In the genomic region with DNA sequence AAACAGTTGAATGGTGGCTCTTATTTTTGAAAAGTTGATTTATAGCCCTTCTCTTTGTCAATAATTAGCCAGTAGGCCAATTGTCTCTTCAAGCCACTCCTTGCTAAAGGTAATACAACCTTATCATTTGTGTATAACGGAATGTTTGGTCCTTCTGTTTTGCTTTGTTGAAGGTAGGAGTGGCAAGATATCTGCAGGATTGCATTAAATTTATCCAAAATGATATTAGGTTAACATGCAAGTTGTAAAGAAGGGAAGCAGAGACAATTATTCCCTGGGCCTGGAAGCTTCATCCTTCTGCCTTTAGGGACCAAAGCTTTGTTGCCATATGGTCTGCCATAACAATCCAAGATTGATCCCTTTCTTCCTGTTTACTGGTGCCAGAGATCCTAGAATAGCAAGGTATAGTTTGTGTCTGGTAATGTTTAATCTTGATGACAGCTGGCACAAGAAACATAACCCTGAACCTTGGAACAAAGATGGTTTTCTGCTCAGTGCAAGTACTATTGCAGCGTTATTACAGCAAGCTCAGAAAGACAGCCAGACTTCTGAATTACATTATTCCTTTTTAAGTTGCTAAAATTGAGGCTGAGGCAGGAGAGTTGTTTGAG, we compare ENCODE assay signal across 1 cellular context.
TF ChIP-seq lines count a peak whose summit lies in the region.

No MANE protein-coding gene starts in this region.

TF ChIP-seq in HepG2, 621 proteins besides CTCF, POLR2A, EP300 and RAD21 (continued from another document and continues in another):
- TF ChIP-seq, protein P1, sequence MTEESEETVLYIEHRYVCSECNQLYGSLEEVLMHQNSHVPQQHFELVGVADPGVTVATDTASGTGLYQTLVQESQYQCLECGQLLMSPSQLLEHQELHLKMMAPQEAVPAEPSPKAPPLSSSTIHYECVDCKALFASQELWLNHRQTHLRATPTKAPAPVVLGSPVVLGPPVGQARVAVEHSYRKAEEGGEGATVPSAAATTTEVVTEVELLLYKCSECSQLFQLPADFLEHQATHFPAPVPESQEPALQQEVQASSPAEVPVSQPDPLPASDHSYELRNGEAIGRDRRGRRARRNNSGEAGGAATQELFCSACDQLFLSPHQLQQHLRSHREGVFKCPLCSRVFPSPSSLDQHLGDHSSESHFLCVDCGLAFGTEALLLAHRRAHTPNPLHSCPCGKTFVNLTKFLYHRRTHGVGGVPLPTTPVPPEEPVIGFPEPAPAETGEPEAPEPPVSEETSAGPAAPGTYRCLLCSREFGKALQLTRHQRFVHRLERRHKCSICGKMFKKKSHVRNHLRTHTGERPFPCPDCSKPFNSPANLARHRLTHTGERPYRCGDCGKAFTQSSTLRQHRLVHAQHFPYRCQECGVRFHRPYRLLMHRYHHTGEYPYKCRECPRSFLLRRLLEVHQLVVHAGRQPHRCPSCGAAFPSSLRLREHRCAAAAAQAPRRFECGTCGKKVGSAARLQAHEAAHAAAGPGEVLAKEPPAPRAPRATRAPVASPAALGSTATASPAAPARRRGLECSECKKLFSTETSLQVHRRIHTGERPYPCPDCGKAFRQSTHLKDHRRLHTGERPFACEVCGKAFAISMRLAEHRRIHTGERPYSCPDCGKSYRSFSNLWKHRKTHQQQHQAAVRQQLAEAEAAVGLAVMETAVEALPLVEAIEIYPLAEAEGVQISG (CRISPR knock-in tag; IDR thresholded peaks at IDR 0.05) = no peak
- TF ChIP-seq THAP11 (CRISPR knock-in tag; IDR thresholded peaks at IDR 0.05) = peak; percentile 43; the same call in 1 of the 2 replicates
- no peak for TF ChIP-seq IKZF1 (IDR thresholded peaks at IDR 0.05)
- no peak for TF ChIP-seq ZKSCAN1 (IDR thresholded peaks at IDR 0.05; ENCODE audit: low read length)
- no peak for TF ChIP-seq REPIN1 (CRISPR knock-in tag; IDR thresholded peaks at IDR 0.05; ENCODE audit: borderline replicate concordance, low read depth)
- TF ChIP-seq ZNF337 (CRISPR knock-in tag; IDR thresholded peaks at IDR 0.05; ENCODE audit: borderline replicate concordance, low read depth) = 0 out of 2 replicates have a peak, but pooled peaks have one; percentile 66
- TF ChIP-seq, protein P2, sequence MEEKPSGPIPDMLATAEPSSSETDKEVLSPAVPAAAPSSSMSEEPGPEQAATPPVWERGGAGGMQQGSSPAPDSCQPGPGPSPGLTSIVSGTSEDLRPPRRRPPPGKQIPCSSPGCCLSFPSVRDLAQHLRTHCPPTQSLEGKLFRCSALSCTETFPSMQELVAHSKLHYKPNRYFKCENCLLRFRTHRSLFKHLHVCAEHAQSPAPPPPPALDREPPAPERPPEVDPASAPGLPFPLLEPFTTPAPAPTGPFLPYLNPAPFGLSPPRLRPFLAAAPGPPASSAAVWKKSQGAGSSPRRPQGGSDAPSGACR (CRISPR knock-in tag; IDR thresholded peaks at IDR 0.05) = no peak
- TF ChIP-seq NR2F6 (IDR thresholded peaks at IDR 0.05) = peak; percentile 29; the same call in 1 of the 2 replicates
- TF ChIP-seq NR2F6 (CRISPR knock-in tag; IDR thresholded peaks at IDR 0.05) = no peak
- no peak for TF ChIP-seq RAD51 (IDR thresholded peaks at IDR 0.05; ENCODE audit: borderline replicate concordance)
- no peak for TF ChIP-seq FOSL1 (CRISPR knock-in tag; IDR thresholded peaks at IDR 0.05; ENCODE audit: borderline replicate concordance)
- no peak for TF ChIP-seq ZNF775 (CRISPR knock-in tag; IDR thresholded peaks at IDR 0.05; ENCODE audit: borderline replicate concordance)
- TF ChIP-seq YEATS4 (CRISPR knock-in tag; IDR thresholded peaks at IDR 0.05; ENCODE audit: borderline replicate concordance) = no peak; the same call in 1 of the 2 replicates
- no peak for TF ChIP-seq ZNF34 (CRISPR knock-in tag; IDR thresholded peaks at IDR 0.05; ENCODE audit: borderline replicate concordance)
- TF ChIP-seq DMAP1 (CRISPR knock-in tag; IDR thresholded peaks at IDR 0.05) = peak; percentile 32; the same call in 1 of the 2 replicates
- no peak for TF ChIP-seq MATR3 (CRISPR knock-in tag; IDR thresholded peaks at IDR 0.05)
- no peak for TF ChIP-seq SIX4 (CRISPR knock-in tag; IDR thresholded peaks at IDR 0.05)
- TF ChIP-seq POLR2G (IDR thresholded peaks at IDR 0.05; ENCODE audit: low read depth, low read length) = no peak
- TF ChIP-seq ZNF205 (CRISPR knock-in tag; IDR thresholded peaks at IDR 0.05) = no peak
- TF ChIP-seq, protein P3, sequence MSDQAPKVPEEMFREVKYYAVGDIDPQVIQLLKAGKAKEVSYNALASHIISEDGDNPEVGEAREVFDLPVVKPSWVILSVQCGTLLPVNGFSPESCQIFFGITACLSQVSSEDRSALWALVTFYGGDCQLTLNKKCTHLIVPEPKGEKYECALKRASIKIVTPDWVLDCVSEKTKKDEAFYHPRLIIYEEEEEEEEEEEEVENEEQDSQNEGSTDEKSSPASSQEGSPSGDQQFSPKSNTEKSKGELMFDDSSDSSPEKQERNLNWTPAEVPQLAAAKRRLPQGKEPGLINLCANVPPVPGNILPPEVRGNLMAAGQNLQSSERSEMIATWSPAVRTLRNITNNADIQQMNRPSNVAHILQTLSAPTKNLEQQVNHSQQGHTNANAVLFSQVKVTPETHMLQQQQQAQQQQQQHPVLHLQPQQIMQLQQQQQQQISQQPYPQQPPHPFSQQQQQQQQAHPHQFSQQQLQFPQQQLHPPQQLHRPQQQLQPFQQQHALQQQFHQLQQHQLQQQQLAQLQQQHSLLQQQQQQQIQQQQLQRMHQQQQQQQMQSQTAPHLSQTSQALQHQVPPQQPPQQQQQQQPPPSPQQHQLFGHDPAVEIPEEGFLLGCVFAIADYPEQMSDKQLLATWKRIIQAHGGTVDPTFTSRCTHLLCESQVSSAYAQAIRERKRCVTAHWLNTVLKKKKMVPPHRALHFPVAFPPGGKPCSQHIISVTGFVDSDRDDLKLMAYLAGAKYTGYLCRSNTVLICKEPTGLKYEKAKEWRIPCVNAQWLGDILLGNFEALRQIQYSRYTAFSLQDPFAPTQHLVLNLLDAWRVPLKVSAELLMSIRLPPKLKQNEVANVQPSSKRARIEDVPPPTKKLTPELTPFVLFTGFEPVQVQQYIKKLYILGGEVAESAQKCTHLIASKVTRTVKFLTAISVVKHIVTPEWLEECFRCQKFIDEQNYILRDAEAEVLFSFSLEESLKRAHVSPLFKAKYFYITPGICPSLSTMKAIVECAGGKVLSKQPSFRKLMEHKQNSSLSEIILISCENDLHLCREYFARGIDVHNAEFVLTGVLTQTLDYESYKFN (CRISPR knock-in tag; conservative IDR thresholded peaks at IDR 0.05) = peak; percentile 98
- TF ChIP-seq, protein P4, sequence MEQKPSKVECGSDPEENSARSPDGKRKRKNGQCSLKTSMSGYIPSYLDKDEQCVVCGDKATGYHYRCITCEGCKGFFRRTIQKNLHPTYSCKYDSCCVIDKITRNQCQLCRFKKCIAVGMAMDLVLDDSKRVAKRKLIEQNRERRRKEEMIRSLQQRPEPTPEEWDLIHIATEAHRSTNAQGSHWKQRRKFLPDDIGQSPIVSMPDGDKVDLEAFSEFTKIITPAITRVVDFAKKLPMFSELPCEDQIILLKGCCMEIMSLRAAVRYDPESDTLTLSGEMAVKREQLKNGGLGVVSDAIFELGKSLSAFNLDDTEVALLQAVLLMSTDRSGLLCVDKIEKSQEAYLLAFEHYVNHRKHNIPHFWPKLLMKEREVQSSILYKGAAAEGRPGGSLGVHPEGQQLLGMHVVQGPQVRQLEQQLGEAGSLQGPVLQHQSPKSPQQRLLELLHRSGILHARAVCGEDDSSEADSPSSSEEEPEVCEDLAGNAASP (CRISPR knock-in tag; IDR thresholded peaks at IDR 0.05; ENCODE audit: borderline replicate concordance) = no peak
- TF ChIP-seq TRIM24 (CRISPR knock-in tag; IDR thresholded peaks at IDR 0.05) = no peak
- no peak for TF ChIP-seq NFATC3 (CRISPR knock-in tag; IDR thresholded peaks at IDR 0.05)
- no peak for TF ChIP-seq ZNF30 (CRISPR knock-in tag; IDR thresholded peaks at IDR 0.05)
- TF ChIP-seq CHCHD3 (CRISPR knock-in tag; IDR thresholded peaks at IDR 0.05) = no peak
- no peak for TF ChIP-seq NRL (CRISPR knock-in tag; IDR thresholded peaks at IDR 0.05; ENCODE audit: borderline replicate concordance)
- no peak for TF ChIP-seq BRCA1 (CRISPR knock-in tag; IDR thresholded peaks at IDR 0.05)
- no peak for TF ChIP-seq RBM22 (optimal IDR thresholded peaks at IDR 0.05; ENCODE audit: low read length)
- no peak for TF ChIP-seq JUND (CRISPR knock-in tag; IDR thresholded peaks at IDR 0.05)
- TF ChIP-seq, protein P5, sequence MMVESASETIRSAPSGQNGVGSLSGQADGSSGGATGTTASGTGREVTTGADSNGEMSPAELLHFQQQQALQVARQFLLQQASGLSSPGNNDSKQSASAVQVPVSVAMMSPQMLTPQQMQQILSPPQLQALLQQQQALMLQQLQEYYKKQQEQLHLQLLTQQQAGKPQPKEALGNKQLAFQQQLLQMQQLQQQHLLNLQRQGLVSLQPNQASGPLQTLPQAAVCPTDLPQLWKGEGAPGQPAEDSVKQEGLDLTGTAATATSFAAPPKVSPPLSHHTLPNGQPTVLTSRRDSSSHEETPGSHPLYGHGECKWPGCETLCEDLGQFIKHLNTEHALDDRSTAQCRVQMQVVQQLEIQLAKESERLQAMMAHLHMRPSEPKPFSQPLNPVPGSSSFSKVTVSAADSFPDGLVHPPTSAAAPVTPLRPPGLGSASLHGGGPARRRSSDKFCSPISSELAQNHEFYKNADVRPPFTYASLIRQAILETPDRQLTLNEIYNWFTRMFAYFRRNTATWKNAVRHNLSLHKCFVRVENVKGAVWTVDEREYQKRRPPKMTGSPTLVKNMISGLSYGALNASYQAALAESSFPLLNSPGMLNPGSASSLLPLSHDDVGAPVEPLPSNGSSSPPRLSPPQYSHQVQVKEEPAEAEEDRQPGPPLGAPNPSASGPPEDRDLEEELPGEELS (CRISPR knock-in tag; IDR thresholded peaks at IDR 0.05) = peak; percentile 98
- no peak for TF ChIP-seq BHLHE40 (IDR thresholded peaks at IDR 0.05; ENCODE audit: low read length)
- TF ChIP-seq, protein P6, sequence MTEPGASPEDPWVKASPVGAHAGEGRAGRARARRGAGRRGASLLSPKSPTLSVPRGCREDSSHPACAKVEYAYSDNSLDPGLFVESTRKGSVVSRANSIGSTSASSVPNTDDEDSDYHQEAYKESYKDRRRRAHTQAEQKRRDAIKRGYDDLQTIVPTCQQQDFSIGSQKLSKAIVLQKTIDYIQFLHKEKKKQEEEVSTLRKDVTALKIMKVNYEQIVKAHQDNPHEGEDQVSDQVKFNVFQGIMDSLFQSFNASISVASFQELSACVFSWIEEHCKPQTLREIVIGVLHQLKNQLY (CRISPR knock-in tag; IDR thresholded peaks at IDR 0.05) = peak; percentile 59; the same call in 1 of the 2 replicates
- TF ChIP-seq, protein P7, sequence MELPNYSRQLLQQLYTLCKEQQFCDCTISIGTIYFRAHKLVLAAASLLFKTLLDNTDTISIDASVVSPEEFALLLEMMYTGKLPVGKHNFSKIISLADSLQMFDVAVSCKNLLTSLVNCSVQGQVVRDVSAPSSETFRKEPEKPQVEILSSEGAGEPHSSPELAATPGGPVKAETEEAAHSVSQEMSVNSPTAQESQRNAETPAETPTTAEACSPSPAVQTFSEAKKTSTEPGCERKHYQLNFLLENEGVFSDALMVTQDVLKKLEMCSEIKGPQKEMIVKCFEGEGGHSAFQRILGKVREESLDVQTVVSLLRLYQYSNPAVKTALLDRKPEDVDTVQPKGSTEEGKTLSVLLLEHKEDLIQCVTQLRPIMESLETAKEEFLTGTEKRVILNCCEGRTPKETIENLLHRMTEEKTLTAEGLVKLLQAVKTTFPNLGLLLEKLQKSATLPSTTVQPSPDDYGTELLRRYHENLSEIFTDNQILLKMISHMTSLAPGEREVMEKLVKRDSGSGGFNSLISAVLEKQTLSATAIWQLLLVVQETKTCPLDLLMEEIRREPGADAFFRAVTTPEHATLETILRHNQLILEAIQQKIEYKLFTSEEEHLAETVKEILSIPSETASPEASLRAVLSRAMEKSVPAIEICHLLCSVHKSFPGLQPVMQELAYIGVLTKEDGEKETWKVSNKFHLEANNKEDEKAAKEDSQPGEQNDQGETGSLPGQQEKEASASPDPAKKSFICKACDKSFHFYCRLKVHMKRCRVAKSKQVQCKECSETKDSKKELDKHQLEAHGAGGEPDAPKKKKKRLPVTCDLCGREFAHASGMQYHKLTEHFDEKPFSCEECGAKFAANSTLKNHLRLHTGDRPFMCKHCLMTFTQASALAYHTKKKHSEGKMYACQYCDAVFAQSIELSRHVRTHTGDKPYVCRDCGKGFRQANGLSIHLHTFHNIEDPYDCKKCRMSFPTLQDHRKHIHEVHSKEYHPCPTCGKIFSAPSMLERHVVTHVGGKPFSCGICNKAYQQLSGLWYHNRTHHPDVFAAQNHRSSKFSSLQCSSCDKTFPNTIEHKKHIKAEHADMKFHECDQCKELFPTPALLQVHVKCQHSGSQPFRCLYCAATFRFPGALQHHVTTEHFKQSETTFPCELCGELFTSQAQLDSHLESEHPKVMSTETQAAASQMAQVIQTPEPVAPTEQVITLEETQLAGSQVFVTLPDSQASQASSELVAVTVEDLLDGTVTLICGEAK (IDR thresholded peaks at IDR 0.05) = no peak
- TF ChIP-seq, protein P7 (CRISPR knock-in tag; IDR thresholded peaks at IDR 0.05) = no peak; the same call in 1 of the 2 replicates
- TF ChIP-seq NKX3-1 (CRISPR knock-in tag; IDR thresholded peaks at IDR 0.05) = no peak
